ENCODE assay signal across 13 cellular contexts in genomic region chr11:59136556-59136955, GRCh38. TPM values are rescaled to one million over a fixed set of nuclear protein-coding genes. Genes with fewer than 3 reads are reported as not detected.
"Had no signal": no experiment of that assay in that cellular context is flagged by ENCODE, and none has a peak within 500 bp of the region (broad histone marks: within the 10 kb centered on the region; RNA-seq: fewer than 3 reads in every experiment).

No MANE protein-coding gene starts in this region.

RNA-seq across cellular contexts. Expression of gene GLYATL1B, which starts 50.4 kb away (rescaled TPM):
- total RNA-seq: activated CD4-positive, alpha-beta T cell treated with anti-CD3 and anti-CD28 coated beads for 36 hours; adrenal gland; cerebellum; esophagus muscularis mucosa; heart right ventricle; left ventricle myocardium inferior; mucosa of descending colon; sciatic nerve; spleen; T-helper 1 cell treated with Interleukin-12 subunit alpha and Interleukin-12 subunit beta and Interleukin-4 antibody, amounts not matched to agents 30 ng/mL and 1 ng/mL, for 36 hours; thyroid gland; urinary bladder had no signal
- polyA plus RNA-seq: adrenal gland, heart right ventricle, immature natural killer cell, spleen, urinary bladder had no signal
